ENCODE assay signal across 21 cellular contexts in the genomic region with DNA sequence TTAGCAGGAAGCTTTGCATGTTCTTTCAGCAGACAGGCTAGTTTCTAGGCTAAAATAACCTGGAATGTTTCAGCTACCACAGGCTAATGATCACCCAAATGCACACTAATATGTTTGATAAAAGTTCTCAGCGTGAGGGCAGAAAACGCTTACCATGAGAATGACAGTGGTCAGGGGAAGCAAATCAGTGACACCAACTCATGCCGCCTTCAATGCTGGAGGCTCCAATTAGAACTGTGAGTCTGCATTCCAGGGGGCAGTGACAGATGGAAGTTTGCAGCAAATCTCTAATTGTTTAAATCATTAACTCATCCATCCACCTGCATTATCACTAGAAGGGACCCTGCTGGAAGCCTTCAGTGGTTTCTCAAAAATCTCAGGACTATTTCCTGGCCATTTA. TPM values are rescaled to one million over a fixed set of nuclear protein-coding genes. Genes with fewer than 3 reads are reported as not detected.
"Had no signal": no experiment of that assay in that cellular context is flagged by ENCODE, and none has a peak within 500 bp of the region (broad histone marks: within the 10 kb centered on the region; RNA-seq: fewer than 3 reads in every experiment).

No MANE protein-coding gene starts in this region.

- H3K27me3 ChIP-seq: gastroesophageal sphincter, heart right ventricle, neutrophil, thyroid gland had no signal

- H3K4me1 ChIP-seq: breast epithelium, gastroesophageal sphincter, heart right ventricle, pancreas had no signal

- DNase-seq: activated CD4-positive, alpha-beta T cell treated with anti-CD3 and anti-CD28 coated beads, Interleukin-2, amount 50 U/mL, for 1 hour; activated CD8-positive, alpha-beta memory T cell treated with anti-CD3 and anti-CD28 coated beads, Interleukin-2, amount 50 U/mL, for 4 hours; activated effector memory CD4-positive, alpha-beta T cell treated with anti-CD3 and anti-CD28 coated beads, Interleukin-2, amount 50 U/mL, for 16 hours; activated naive CD4-positive, alpha-beta T cell treated with anti-CD3 and anti-CD28 coated beads, Interleukin-2, amount 50 U/mL, for 16 hours; activated T-cell treated with anti-CD3 and anti-CD28 coated beads, Interleukin-2, amount 50 U/mL, for 48 hours; aorta; effector CD4-positive, alpha-beta T cell; heart right ventricle; kidney; left ventricle myocardium superior; pancreas; stimulated activated CD8-positive, alpha-beta memory T cell treated with anti-CD3 and anti-CD28 coated beads, Interleukin-4, amount 100 ng/mL, for 48 hours; stimulated activated naive CD4-positive, alpha-beta T cell; T1000; thyroid gland had no signal

- H3K4me3 ChIP-seq: breast epithelium, gastroesophageal sphincter, heart right ventricle, pancreas, thyroid gland had no signal

- FAIRE-seq: kidney, pancreas had no signal

- ATAC-seq: activated CD4-positive, CD25-positive, alpha-beta regulatory T cell treated with anti-CD3 and anti-CD28 coated beads, Interleukin-2, amount 50 U/mL, for 24 hours; esophagus mucosa; gastroesophageal sphincter; heart right ventricle; left ventricle myocardium superior; pancreas had no signal

- H3K9me3 ChIP-seq: breast epithelium, gastroesophageal sphincter, heart right ventricle, neutrophil, pancreas, thyroid gland had no signal

- H3K27ac ChIP-seq: breast epithelium, gastroesophageal sphincter, heart right ventricle, neutrophil, pancreas, thyroid gland had no signal

- H3K36me3 ChIP-seq: breast epithelium, gastroesophageal sphincter, heart right ventricle, neutrophil, pancreas, thyroid gland had no signal

RNA-seq across cellular contexts. Expression of a gene that starts 43.2 kb away (rescaled TPM):
- total RNA-seq: T-helper 1 cell treated with Interleukin-12 subunit alpha and Interleukin-12 subunit beta and Interleukin-4 antibody, amounts not matched to agents 30 ng/mL and 1 ng/mL, for 36 hours had no signal
